ENCODE assay signal across 8 cellular contexts in the genomic region with DNA sequence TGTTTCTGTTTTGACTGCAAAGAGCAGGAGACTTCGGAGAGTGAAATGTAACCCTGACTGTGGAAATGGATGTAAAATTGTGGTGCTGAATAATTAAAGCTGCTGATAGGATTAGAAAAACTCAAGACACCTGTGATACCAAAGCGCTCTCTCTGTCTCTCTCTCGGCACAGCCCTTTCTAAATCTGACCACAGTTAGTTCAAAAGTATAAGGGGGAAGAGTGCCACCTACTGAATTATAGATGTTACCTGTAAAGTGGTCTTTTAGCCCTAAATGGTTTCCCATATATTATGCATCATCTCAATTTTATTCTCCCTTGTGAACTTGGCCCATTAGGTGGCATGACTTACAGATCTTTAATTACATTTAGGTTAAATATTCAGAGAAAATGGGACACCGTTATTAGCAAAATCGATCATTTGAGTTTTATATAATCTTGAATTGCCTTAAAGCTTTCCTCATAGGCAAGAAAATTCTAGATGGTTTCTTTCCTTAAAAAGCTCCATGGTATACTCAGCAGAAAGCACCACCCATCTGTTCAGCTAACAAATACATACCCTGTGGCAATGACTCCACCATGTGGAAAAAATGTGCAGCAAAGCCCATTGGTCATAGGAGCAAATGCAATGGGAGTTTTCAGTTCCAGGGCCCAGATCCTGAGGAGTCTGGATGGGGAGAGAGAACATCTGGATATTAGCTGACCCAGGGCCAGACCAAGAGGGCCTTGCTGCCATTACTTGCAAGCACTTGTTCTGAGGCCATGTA. TPM values are rescaled to one million over a fixed set of nuclear protein-coding genes. Genes with fewer than 3 reads are reported as not detected.
DNase-seq lines count a peak whose midpoint lies in the region; ATAC-seq, FAIRE-seq and TF ChIP-seq lines count a peak whose summit lies in the region.

No MANE protein-coding gene starts in this region.

- H3K4me1 ChIP-seq in DND-41 (ENCODE audit: insufficient read depth, low read length) (no peaks in the 10 kb centered on the region), hepatocyte (ENCODE audit: insufficient read depth) (no peaks in the 10 kb centered on the region)

- H3K36me3 ChIP-seq in DND-41 (ENCODE audit: insufficient read depth, low read length) (peaks cover 86% of the 10 kb centered on the region), MG63 (peaks cover 93% of the 10 kb centered on the region), hepatocyte (replicated peaks; ENCODE audit: insufficient read depth, low read depth) (no peaks in the 10 kb centered on the region)

- H3K27me3 ChIP-seq in DND-41 (ENCODE audit: insufficient read depth, low read length, poor library complexity) (no peaks in the 10 kb centered on the region), MG63 (no peaks in the 10 kb centered on the region), hepatocyte (no peaks in the 10 kb centered on the region)

- DNase-seq in DND-41 = no peak
- peak; percentile 49 for DNase-seq in MG63
- no peak for DNase-seq in activated naive CD4-positive, alpha-beta T cell treated with anti-CD3 and anti-CD28 coated beads, Interleukin-2, amount 50 U/mL, for 72 hours (ENCODE audit: low spot score in 2 of 2)
- DNase-seq in hepatocyte (ENCODE audit: low spot score) = peak; percentile 62
- DNase-seq in urothelium cell line (ENCODE audit: low spot score) = peak; percentile 22
- DNase-seq in UCSD-AML1 (lab: John Stamatoyannopoulos, UW; ENCODE audit: unreplicated experiment) = no peak

- no peak overlapping the region for H3K4me2 ChIP-seq in DND-41 (ENCODE audit: insufficient read depth, low read length)
- no peak overlapping the region for H3K4me2 ChIP-seq in hepatocyte

- 96% methylated on average over 5 of the region's 5 CpGs for WGBS in hepatocyte (ENCODE audit: low lambda C conversion rate, missing lambda C conversion rate)

- no peak overlapping the region for H3K9ac ChIP-seq in DND-41 (ENCODE audit: low read depth, low read length)

- H3K9me3 ChIP-seq in DND-41 (ENCODE audit: insufficient read depth, low read length, severe bottlenecking) = no peaks in the 10 kb centered on the region
- no peaks in the 10 kb centered on the region for H3K9me3 ChIP-seq in MG63
- no peaks in the 10 kb centered on the region for H3K9me3 ChIP-seq in hepatocyte (ENCODE audit: low read depth)

- no peaks in the 10 kb centered on the region for H3K9me3 Mint-ChIP-seq in activated naive CD4-positive, alpha-beta T cell treated with anti-CD3 and anti-CD28 coated beads, Interleukin-2, amount 50 U/mL, for 72 hours

- no peak overlapping the region for H3K4me3 ChIP-seq in DND-41 (ENCODE audit: low read depth in 1 of 2, low read length in 2 of 2)
- H3K4me3 ChIP-seq in MG63 = no peak overlapping the region
- no peak overlapping the region for H3K4me3 ChIP-seq in hepatocyte

- FAIRE-seq in urothelium cell line (lab: Jason Lieb, UNC) = no peak

- ATAC-seq in DND-41 (ENCODE audit: insufficient read depth, low read depth) = peak; percentile 11; the same call in 1 of the 3 replicates
- ATAC-seq in activated naive CD4-positive, alpha-beta T cell treated with anti-CD3 and anti-CD28 coated beads, Interleukin-2, amount 50 U/mL, for 72 hours = peak in 1 of 2 donors; percentile 16
- no peak for ATAC-seq in HG03039 (IDR thresholded peaks at IDR 0.05; ENCODE audit: unreplicated experiment)
- no peak for ATAC-seq in GM19351 (IDR thresholded peaks at IDR 0.05; ENCODE audit: unreplicated experiment)

- H3K27ac Mint-ChIP-seq in activated naive CD4-positive, alpha-beta T cell treated with anti-CD3 and anti-CD28 coated beads, Interleukin-2, amount 50 U/mL, for 72 hours = peak overlapping the region; percentile 90 to 95

- no peak overlapping the region for H3K27ac ChIP-seq in DND-41 (ENCODE audit: low read length)
- H3K27ac ChIP-seq in hepatocyte = no peak overlapping the region

- peaks cover 41 to 78% of the 10 kb centered on the region in 2 donors for H3K36me3 Mint-ChIP-seq in activated naive CD4-positive, alpha-beta T cell treated with anti-CD3 and anti-CD28 coated beads, Interleukin-2, amount 50 U/mL, for 72 hours

- H4K20me1 ChIP-seq in DND-41 (ENCODE audit: insufficient read depth, low read length) (no peaks in the 10 kb centered on the region; the same call in 1 of the 2 replicates), hepatocyte (ENCODE audit: insufficient read depth, poor library complexity, severe bottlenecking) (no peaks in the 10 kb centered on the region)

- H3K9me2 ChIP-seq in hepatocyte (replicated peaks; ENCODE audit: insufficient read depth) = no peaks in the 10 kb centered on the region

- H3K79me2 ChIP-seq in DND-41 (ENCODE audit: insufficient read depth, low read length) (no peaks in the 10 kb centered on the region), hepatocyte (no peaks in the 10 kb centered on the region)

- TF ChIP-seq CTCF in DND-41 (IDR thresholded peaks at IDR 0.05; ENCODE audit: borderline replicate concordance, extremely low read depth, low read length, poor library complexity, severe bottlenecking) = peak; percentile 8
- TF ChIP-seq CTCF in hepatocyte (IDR thresholded peaks at IDR 0.05; ENCODE audit: poor library complexity) = peak; percentile 46

- H2AFZ ChIP-seq in DND-41 (ENCODE audit: low read depth, low read length) (no peak overlapping the region), hepatocyte (no peak overlapping the region)

RNA-seq across cellular contexts. Expression of a gene that starts 18.1 kb away (rescaled TPM):
- total RNA-seq in MG63 (2014; rRNA removed; shearing (Covaris generic); ENCODE audit: low replicate concordance) = 28.9 and 46.2 TPM in 2 replicates
- total RNA-seq in activated naive CD4-positive, alpha-beta T cell treated with anti-CD3 and anti-CD28 coated beads, Interleukin-2, amount 50 U/mL, for 72 hours = 10 to 100 TPM; 69.6 to 88.0 TPM
- total RNA-seq in hepatocyte = 16.3 and 18.6 TPM in 2 replicates
- polyA plus RNA-seq in hepatocyte = 12.6 and 17.3 TPM in 2 replicates

RNA-seq across cellular contexts. Expression of a gene that starts 26.4 kb away (rescaled TPM):
- total RNA-seq in MG63 (2014; rRNA removed; shearing (Covaris generic); ENCODE audit: low replicate concordance) = 131 and 158 TPM in 2 replicates
- total RNA-seq in activated naive CD4-positive, alpha-beta T cell treated with anti-CD3 and anti-CD28 coated beads, Interleukin-2, amount 50 U/mL, for 72 hours = 10 to 100 TPM; 39.7 to 61.6 TPM
- 86.2 and 99.5 TPM in 2 replicates for total RNA-seq in hepatocyte
- 45.4 and 51.5 TPM in 2 replicates for polyA plus RNA-seq in hepatocyte

Comparison
In these comparisons a context has a peak if more than half of its experiments do, and no peak if none do; other contexts are left out.
1. DNase-seq: peak in MG63 (single experiment), hepatocyte (single experiment) and urothelium cell line (single experiment); none in DND-41 (single experiment), activated naive CD4-positive, alpha-beta T cell treated with anti-CD3 and anti-CD28 coated beads, Interleukin-2, amount 50 U/mL, for 72 hours (0 of 2) and UCSD-AML1 (single experiment).